Comparison of ENCODE assay signal across 20 cellular contexts in genomic region chr2:20622296-20622686, GRCh38. TPM values are rescaled to one million over a fixed set of nuclear protein-coding genes. Genes with fewer than 3 reads are reported as not detected.
DNase-seq lines count a peak whose midpoint lies in the region; ATAC-seq and TF ChIP-seq lines count a peak whose summit lies in the region.
"Had no signal": no experiment of that assay in that cellular context is flagged by ENCODE, and none has a peak within 500 bp of the region (broad histone marks: within the 10 kb centered on the region; RNA-seq: fewer than 3 reads in every experiment).

No MANE protein-coding gene starts in this region.

- in situ Hi-C loops in transverse colon (cut with MboI; ENCODE audit: low pct_ligation_motif_present in 1 of 4, low pct_unique_long_range_greater_than_20kb in 1 of 4, low sequenced_read_pairs in 3 of 4), result no loop called here

- no peak for TF ChIP-seq POLR2A in heart left ventricle (IDR thresholded peaks at IDR 0.05)
- no peak for TF ChIP-seq POLR2A in transverse colon (IDR thresholded peaks at IDR 0.05)

- no peak for ATAC-seq in SK-N-SH treated with all-trans-retinoic acid at 6 μM for 48 hours
- no peak for ATAC-seq in heart left ventricle
- ATAC-seq: T-helper 17 cell had no signal

- no peak overlapping the region for H3K9ac ChIP-seq in SK-N-SH

- intact Hi-C loops in heart left ventricle (cut with DNase I), result loop anchor here in 3 of 10 donors (5.0 to 10.0 kb wide), 3 partner anchors 47 to 175 kb away; partner anchors contain the start of gene RHOB (in 1 of the 3)
- intact Hi-C loops in transverse colon (cut with DNase I; ENCODE audit: low total_unique reads), result no loop called here

- H3K27ac ChIP-seq in SK-N-SH (ENCODE audit: low read depth in 2 of 2, low read length in 1 of 2) (no peak overlapping the region), heart left ventricle (peak overlapping the region in 10 of 12 donors; percentile 39 to 99 (median 88)), osteoblast (ENCODE audit: low read depth, low read length) (no peak overlapping the region), transverse colon (peak overlapping the region in 1 of 4 donors; percentile 91)
- H3K27ac ChIP-seq: 22Rv1, neutrophil, SJSA1 had no signal

- 94% methylated on average over 11 of the region's 11 CpGs for WGBS in SK-N-SH (ENCODE audit: low lambda C conversion rate)
- 84 to 93% (median 91%) methylated on average over 11 of the region's 11 CpGs for WGBS in heart left ventricle, 4 donors
- 93% methylated on average over 11 of the region's 11 CpGs; no CpG with 5 or more reads in 1 of the 2 donors for WGBS in transverse colon (ENCODE audit: low coverage in 1 of 2), 2 donors

- POLR2A ChIA-PET in SK-N-SH (lab: Yijun Ruan, JAX), result interaction anchor here (2.7 kb wide), 1 partner anchor 175 kb away, joined by 16 read pairs; the partner anchor contains the start of gene RHOB

- no peak overlapping the region for H3K4me3 ChIP-seq in SK-N-SH (ENCODE audit: low read depth in 2 of 2, low read length in 1 of 2)
- H3K4me3 ChIP-seq in heart left ventricle, result no peak overlapping the region
- H3K4me3 ChIP-seq in osteoblast (ENCODE audit: insufficient read depth, low read length), result no peak overlapping the region
- no peak overlapping the region for H3K4me3 ChIP-seq in transverse colon
- H3K4me3 ChIP-seq: lung, SJSA1 had no signal

- H3K9me2 ChIP-seq in SK-N-SH, result no peaks in the 10 kb centered on the region

- H3K79me2 ChIP-seq in SK-N-SH (ENCODE audit: insufficient read depth) (no peaks in the 10 kb centered on the region), osteoblast (ENCODE audit: insufficient read depth, low read length) (no peaks in the 10 kb centered on the region)

- H2AFZ ChIP-seq in SK-N-SH (ENCODE audit: low read depth) (no peak overlapping the region), osteoblast (ENCODE audit: low read length) (no peak overlapping the region)

- no peaks in the 10 kb centered on the region for H3F3A ChIP-seq in SK-N-SH (replicated peaks; ENCODE audit: insufficient read depth)

- peaks cover 11 to 45% of the 10 kb centered on the region in 2 experiments; a peak in 3 of 4 replicates for H3K4me1 ChIP-seq in SK-N-SH (ENCODE audit: control insufficient read depth in 1 of 2, insufficient read depth in 2 of 2, low read depth in 1 of 2, low read length in 1 of 2)
- H3K4me1 ChIP-seq in heart left ventricle, result peaks cover 14 to 96% (median 76%) of the 10 kb centered on the region in 12 donors
- H3K4me1 ChIP-seq in osteoblast (ENCODE audit: insufficient read depth, low read length), result peaks cover 20% of the 10 kb centered on the region
- peaks cover 19 to 35% (median 28%) of the 10 kb centered on the region in 4 donors for H3K4me1 ChIP-seq in transverse colon

- H3K9me3 ChIP-seq in SK-N-SH, result no peaks in the 10 kb centered on the region
- no peaks in the 10 kb centered on the region for H3K9me3 ChIP-seq in heart left ventricle
- H3K9me3 ChIP-seq in osteoblast (ENCODE audit: low read depth, low read length), result no peaks in the 10 kb centered on the region
- H3K9me3 ChIP-seq in transverse colon, result no peaks in the 10 kb centered on the region
- H3K9me3 ChIP-seq: neutrophil, SJSA1 had no signal

- H3K36me3 ChIP-seq in SK-N-SH (replicated peaks in 1 of 2; ENCODE audit: control insufficient read depth in 1 of 2, insufficient read depth in 2 of 2, low read length in 1 of 2), result peaks cover 0 to 35% of the 10 kb centered on the region in 2 experiments
- peaks cover 0 to 59% (median 37%) of the 10 kb centered on the region in 9 donors for H3K36me3 ChIP-seq in heart left ventricle
- no peaks in the 10 kb centered on the region for H3K36me3 ChIP-seq in osteoblast (ENCODE audit: insufficient read depth, low read length)
- peaks cover 0 to 34% (median 3%) of the 10 kb centered on the region in 4 donors for H3K36me3 ChIP-seq in transverse colon

- DNase-seq in SK-N-SH (peak; percentile 16), heart left ventricle (peak in 3 of 5 donors; percentile 10 to 42 (median 13)), osteoblast (ENCODE audit: insufficient read length, low spot score, missing footprints) (peak; percentile 30), transverse colon (peak; percentile 2), H4 (ENCODE audit: low spot score) (no peak), NOMO-1 treated with dmso at 0.1 percent for 144 hours (lab: John Stamatoyannopoulos, UW; ENCODE audit: unreplicated experiment) (no peak), GM19240 (ENCODE audit: insufficient read length, low spot score) (no peak)
- DNase-seq: activated CD4-positive, alpha-beta T cell treated with anti-CD3 and anti-CD28 coated beads, Interleukin-2, amount 10 ng/mL, durations not matched to agents 7 days and 5 days; cortex of kidney; GDM1; H7; IMR-90; NCI-H1105; NCI-H2029 had no signal

- TF ChIP-seq EP300 in SK-N-SH (IDR thresholded peaks at IDR 0.05; ENCODE audit: borderline replicate concordance in 1 of 2, low read depth in 1 of 2, low read length in 1 of 2) (no peak), transverse colon (IDR thresholded peaks at IDR 0.05; ENCODE audit: low read depth) (no peak)

- no peak for TF ChIP-seq RAD21 in SK-N-SH (IDR thresholded peaks at IDR 0.05; ENCODE audit: low read length)

- H3K27me3 ChIP-seq in SK-N-SH (ENCODE audit: insufficient read depth) (no peaks in the 10 kb centered on the region), heart left ventricle (no peaks in the 10 kb centered on the region), osteoblast (ENCODE audit: insufficient read depth, low read length) (no peaks in the 10 kb centered on the region), transverse colon (no peaks in the 10 kb centered on the region)
- H3K27me3 ChIP-seq: neutrophil, SJSA1 had no signal

- CTCF ChIA-PET in SK-N-SH (lab: Yijun Ruan, JAX), result interaction anchor here (1.2 to 2.4 kb wide), 5 partner anchors 14 to 243 kb away, joined by 4 to 8 read pairs (median 5); partner anchors contain the start of gene RHOB

- no peaks in the 10 kb centered on the region for H4K20me1 ChIP-seq in SK-N-SH (ENCODE audit: insufficient read depth)
- H4K20me1 ChIP-seq in osteoblast (ENCODE audit: insufficient read depth, low read length), result no peaks in the 10 kb centered on the region

- H3K4me2 ChIP-seq in SK-N-SH (no peak overlapping the region), osteoblast (ENCODE audit: insufficient read depth, low read length) (no peak overlapping the region)

- TF ChIP-seq CTCF in SK-N-SH (IDR thresholded peaks at IDR 0.05) (no peak), heart left ventricle (IDR thresholded peaks at IDR 0.05) (no peak), osteoblast (IDR thresholded peaks at IDR 0.05; ENCODE audit: extremely low read depth, low read depth, low read length) (no peak), transverse colon (IDR thresholded peaks at IDR 0.05) (no peak)

TF ChIP-seq in SK-N-SH, 30 proteins besides CTCF, POLR2A, EP300 and RAD21 (continues in another document):
- TF ChIP-seq GATA2 (CRISPR knock-in tag; IDR thresholded peaks at IDR 0.05), result no peak
- no peak for TF ChIP-seq POLR2AphosphoS5 (IDR thresholded peaks at IDR 0.05; ENCODE audit: low read depth, low read length)
- no peak for TF ChIP-seq ELF1 (IDR thresholded peaks at IDR 0.05)
- no peak for TF ChIP-seq MAX (IDR thresholded peaks at IDR 0.05; ENCODE audit: low read depth)
- TF ChIP-seq IRF3 (IDR thresholded peaks at IDR 0.05; ENCODE audit: low read depth, low read length), result no peak

TF ChIP-seq in SK-N-SH treated with all-trans-retinoic acid at 6 μM for 48 hours, 23 proteins besides CTCF, POLR2A, EP300 and RAD21 (continues in another document):
- TF ChIP-seq ZNF8 (CRISPR knock-in tag; IDR thresholded peaks at IDR 0.05) (no peak), OSR1 (CRISPR knock-in tag; IDR thresholded peaks at IDR 0.05) (no peak), ZNF565 (CRISPR knock-in tag; conservative IDR thresholded peaks at IDR 0.05; ENCODE audit: low read depth) (no peak), ARNTL (CRISPR knock-in tag; IDR thresholded peaks at IDR 0.05; ENCODE audit: borderline replicate concordance, low read depth) (no peak), CREB5 (CRISPR knock-in tag; IDR thresholded peaks at IDR 0.05; ENCODE audit: low read depth) (no peak), RARB (CRISPR knock-in tag; IDR thresholded peaks at IDR 0.05) (no peak)

RNA-seq across cellular contexts. Expression of gene HS1BP3, which starts 28.6 kb away (rescaled TPM):
- polyA plus RNA-seq in SK-N-SH (2012; rRNA removed), result 18.7 and 20.1 TPM in 2 replicates
- polyA plus RNA-seq in SK-N-SH (2012; cell fraction: cytosol; rRNA removed), result 9.8 and 14.2 TPM in 2 replicates
- polyA plus RNA-seq in SK-N-SH (2012; cell fraction: nucleus; rRNA removed), result 47.9 and 49.4 TPM in 2 replicates
- total RNA-seq in heart left ventricle, result 10 to 100 TPM; 12.7 to 23.7 (median 17.9) TPM
- 10 to 100 TPM; 21.0 to 23.7 TPM for polyA plus RNA-seq in heart left ventricle
- total RNA-seq in osteoblast, result 47.4 and 47.8 TPM in 2 replicates
- 10 to 100 TPM; 29.5 to 44.2 (median 33.1) TPM for total RNA-seq in transverse colon
- total RNA-seq in H4 (2014; rRNA removed; shearing (Covaris generic)), result 5.7 and 6.7 TPM in 2 replicates

RNA-seq across cellular contexts. Expression of gene GDF7, which starts 44.7 kb away (rescaled TPM):
- polyA plus RNA-seq in SK-N-SH (2012; rRNA removed) (0.02 and 0.03 TPM in 2 replicates), heart left ventricle (under 1 TPM; 0.22 to 0.30 TPM)
- polyA plus RNA-seq in SK-N-SH (2012; cell fraction: cytosol; rRNA removed), result 0.04 TPM in 2 replicates
- 0.19 TPM in 2 replicates for polyA plus RNA-seq in SK-N-SH (2012; cell fraction: nucleus; rRNA removed)
- total RNA-seq in heart left ventricle (1 to 10 TPM in 2 of 9 donors, under 1 TPM in 7; 0.14 to 1.6 (median 0.56) TPM), osteoblast (under 0.01 TPM in 1 of 2 replicates, not detected in the other), transverse colon (1 to 10 TPM in 1 of 4 donors, under 1 TPM in 3; 0.20 to 1.1 (median 0.58) TPM)
- 0.02 and 0.04 TPM in 2 replicates for total RNA-seq in H4 (2014; rRNA removed; shearing (Covaris generic))
- total RNA-seq: activated CD4-positive, alpha-beta T cell treated with anti-CD3 and anti-CD28 coated beads, Interleukin-2, amount 10 ng/mL, durations not matched to agents 7 days and 5 days had no signal

Comparison
In these comparisons a context has a peak if more than half of its experiments do, and no peak if none do; other contexts are left out.
1. DNase-seq: peak in SK-N-SH (single experiment), heart left ventricle (3 of 5), osteoblast (single experiment) and transverse colon (single experiment); none in H4 (single experiment), NOMO-1 treated with dmso at 0.1 percent for 144 hours (single experiment) and GM19240 (single experiment).
2. H3K27ac ChIP-seq: peak in heart left ventricle (10 of 12); none in SK-N-SH (0 of 2) and osteoblast (single experiment).